In the genomic region with DNA sequence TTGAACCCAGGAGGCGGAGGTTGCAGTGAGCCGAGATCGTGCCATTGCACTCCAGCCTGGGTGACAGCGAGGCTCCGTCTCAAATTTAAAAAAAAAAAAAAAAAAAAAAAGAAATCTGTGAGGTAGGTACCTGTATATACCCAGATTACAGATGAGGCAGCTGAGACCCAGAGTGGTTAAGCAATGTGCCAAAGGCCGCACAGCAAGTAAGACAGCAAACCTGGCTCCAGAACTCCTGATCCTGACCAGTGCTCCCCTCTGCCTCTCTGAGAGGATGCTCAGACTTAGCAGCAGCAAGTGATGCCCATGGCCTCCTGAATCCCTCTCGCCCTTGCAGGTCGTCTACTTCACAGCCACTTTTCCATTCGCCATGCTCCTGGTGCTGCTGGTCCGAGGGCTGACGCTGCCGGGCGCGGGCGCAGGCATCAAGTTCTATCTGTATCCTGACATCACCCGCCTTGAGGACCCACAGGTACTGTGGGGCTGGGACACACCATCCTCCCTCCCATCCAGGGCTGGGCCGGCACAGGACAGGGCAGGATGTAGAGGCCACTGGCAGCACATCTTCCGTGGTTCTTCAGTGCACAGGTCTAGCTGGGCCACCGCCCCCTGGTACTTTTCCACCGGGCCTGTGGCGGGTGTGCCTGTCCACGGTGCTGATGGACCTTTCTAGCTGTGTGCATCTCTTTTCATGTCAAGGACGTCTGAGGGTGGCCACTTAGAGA, we compare ENCODE assay signal across 28 cellular contexts.
"Had no signal": no experiment of that assay in that cellular context is flagged by ENCODE, and none has a peak within 500 bp of the region (broad histone marks: within the 10 kb centered on the region; RNA-seq: fewer than 3 reads in every experiment).

No MANE protein-coding gene starts in this region.

- ATAC-seq: effector memory CD8-positive, alpha-beta T cell; heart right ventricle; left colon; lower lobe of right lung; psoas muscle; right cardiac atrium; stimulated activated naive CD8-positive, alpha-beta T cell treated with anti-CD3 and anti-CD28 coated beads, Interleukin-15, amount 100 ng/mL, for 72 hours; upper lobe of right lung had no signal

- H3K27me3 ChIP-seq: esophagus squamous epithelium, ovary, suprapubic skin, transverse colon, upper lobe of right lung, uterus had no signal

- H3K4me3 ChIP-seq: esophagus squamous epithelium, heart right ventricle, left ventricle myocardium inferior, lower lobe of right lung, ovary, psoas muscle, suprapubic skin, transverse colon, upper lobe of right lung, uterus had no signal

- DNase-seq: cortex of kidney; effector memory CD8-positive, alpha-beta T cell; erythroblast; esophagus squamous epithelium; foreskin melanocyte; glutamatergic neuron; heart right ventricle; hippocampal formation; kidney glomerular epithelial cell; left colon; left ventricle myocardium inferior; lower lobe of right lung; naive B cell; nucleus accumbens; ovary; psoas muscle; right cardiac atrium; small intestine; stimulated activated CD4-positive, alpha-beta T cell treated with anti-CD3 and anti-CD28 coated beads, Interleukin-15, amount 100 ng/mL, for 24 hours; stimulated activated CD4-positive, alpha-beta T cell treated with anti-CD3 and anti-CD28 coated beads, Interleukin-2, amount 100 ng/mL, for 48 hours; stimulated activated naive CD4-positive, alpha-beta T cell; stimulated activated naive CD8-positive, alpha-beta T cell treated with anti-CD3 and anti-CD28 coated beads, Interleukin-15, amount 100 ng/mL, for 72 hours; transverse colon; upper lobe of right lung; uterus had no signal

- FAIRE-seq: endometrium, islet of Langerhans, small intestine had no signal

- H3K27ac ChIP-seq: esophagus squamous epithelium, heart right ventricle, left ventricle myocardium inferior, lower lobe of right lung, psoas muscle, suprapubic skin, transverse colon, upper lobe of right lung, uterus had no signal

- H3K9me3 ChIP-seq: esophagus squamous epithelium, heart right ventricle, left ventricle myocardium inferior, lower lobe of right lung, ovary, psoas muscle, suprapubic skin, transverse colon, upper lobe of right lung, uterus had no signal

- H3K36me3 ChIP-seq: ovary, transverse colon, uterus had no signal
